19 cellular contexts compared by ENCODE assay signal in the genomic region with DNA sequence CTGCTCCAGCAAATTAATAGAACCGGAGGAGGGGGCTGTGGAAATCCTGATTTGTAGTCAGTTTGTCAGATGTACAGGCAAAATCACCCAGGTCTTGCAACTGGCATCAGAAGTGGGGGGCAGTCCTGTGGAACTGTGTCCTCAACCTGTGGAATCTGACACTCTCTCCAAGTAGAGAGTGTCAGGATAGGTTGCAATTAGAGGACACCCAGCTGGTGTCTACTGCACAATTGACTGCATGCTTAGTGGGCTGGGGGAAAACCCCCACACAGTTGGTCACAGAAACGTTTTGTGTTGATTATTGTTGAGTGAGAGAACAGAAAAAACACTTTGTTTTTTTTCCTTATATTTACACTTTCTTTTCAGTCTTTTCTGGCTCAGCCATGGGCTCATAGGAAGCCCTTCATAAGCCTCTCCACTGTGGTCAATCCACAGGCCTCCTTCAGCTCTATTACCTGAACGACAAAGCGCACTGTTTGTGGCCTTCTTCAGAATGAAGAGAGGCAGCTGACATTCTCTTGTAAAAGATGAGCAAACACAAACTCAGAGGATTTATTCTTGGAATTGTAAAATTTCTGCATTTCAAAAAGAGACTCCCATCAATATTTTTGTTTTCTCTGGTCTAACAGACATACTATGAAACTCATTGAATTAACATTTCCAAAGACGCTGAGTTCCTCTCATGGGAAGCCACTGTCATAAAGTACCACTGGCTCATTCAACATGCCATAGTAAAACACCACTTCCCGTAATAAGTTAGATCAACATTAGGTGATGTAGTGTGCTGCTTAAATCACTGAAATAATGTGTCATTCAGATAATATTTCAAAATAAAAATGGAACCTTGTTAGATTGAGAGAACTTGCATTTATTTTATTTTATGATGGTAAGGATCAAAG.
DNase-seq lines count a peak whose midpoint lies in the region; ATAC-seq and TF ChIP-seq lines count a peak whose summit lies in the region.
"Had no signal": no experiment of that assay in that cellular context is flagged by ENCODE, and none has a peak within 500 bp of the region (broad histone marks: within the 10 kb centered on the region; RNA-seq: fewer than 3 reads in every experiment).

No MANE protein-coding gene starts in this region.

- ATAC-seq in body of pancreas (no peak), GM21529 (IDR thresholded peaks at IDR 0.05; ENCODE audit: unreplicated experiment) (no peak)
- ATAC-seq: left colon, mucosa of descending colon, sciatic nerve had no signal

- no peaks in the 10 kb centered on the region for H4K20me1 ChIP-seq in osteoblast (ENCODE audit: insufficient read depth, low read length)

- no peaks in the 10 kb centered on the region for H3K79me2 ChIP-seq in osteoblast (ENCODE audit: insufficient read depth, low read length)

- H3K36me3 Mint-ChIP-seq in T-helper 2 cell treated with Interferon-gamma antibody and Interleukin-4, amounts not matched to agents 5 μg/mL and 100 μg/mL, for 36 hours (ENCODE audit: low read depth) = peaks cover 15% of the 10 kb centered on the region
- H3K36me3 Mint-ChIP-seq in activated T-cell treated with anti-CD3 and anti-CD28 coated beads, Interleukin-2, amount 50 U/mL, for 24 hours (ENCODE audit: low read depth) = no peaks in the 10 kb centered on the region
- H3K36me3 Mint-ChIP-seq: CD4-positive, CD25-positive, alpha-beta regulatory T cell; IgD-negative memory B cell had no signal

- H3K27ac Mint-ChIP-seq in T-helper 2 cell treated with Interferon-gamma antibody and Interleukin-4, amounts not matched to agents 5 μg/mL and 100 μg/mL, for 36 hours = peak overlapping the region; percentile 6
- no peak overlapping the region for H3K27ac Mint-ChIP-seq in activated T-cell treated with anti-CD3 and anti-CD28 coated beads, Interleukin-2, amount 50 U/mL, for 24 hours
- H3K27ac Mint-ChIP-seq: activated B cell treated with CpG ODN at 0.5 μM for 24 hours; CD4-positive, CD25-positive, alpha-beta regulatory T cell; IgD-negative memory B cell had no signal

- H3K9me3 ChIP-seq in body of pancreas (no peaks in the 10 kb centered on the region), osteoblast (ENCODE audit: low read depth, low read length) (no peaks in the 10 kb centered on the region)
- H3K9me3 ChIP-seq: mucosa of descending colon, uterus had no signal

- no peak overlapping the region for H2AFZ ChIP-seq in osteoblast (ENCODE audit: low read length)

- WGBS in body of pancreas, 2 donors = 67 to 71% methylated on average over 6 of the region's 6 CpGs

- intact Hi-C loops in body of pancreas (cut with DNase I) = no loop called here

- peaks cover 30% of the 10 kb centered on the region for H3K9me3 Mint-ChIP-seq in T-helper 2 cell treated with Interferon-gamma antibody and Interleukin-4, amounts not matched to agents 5 μg/mL and 100 μg/mL, for 36 hours
- H3K9me3 Mint-ChIP-seq in activated T-cell treated with anti-CD3 and anti-CD28 coated beads, Interleukin-2, amount 50 U/mL, for 24 hours = peaks cover 2% of the 10 kb centered on the region
- H3K9me3 Mint-ChIP-seq: activated B cell treated with CpG ODN at 0.5 μM for 24 hours had no signal

- peak overlapping the region in 3 of 4 donors; percentile 7 to 55 (median 37) for H3K27ac ChIP-seq in body of pancreas
- H3K27ac ChIP-seq in osteoblast (ENCODE audit: low read depth, low read length) = peak overlapping the region; percentile 97
- H3K27ac ChIP-seq: uterus had no signal

- peak overlapping the region; percentile 74 for H3K4me2 ChIP-seq in osteoblast (ENCODE audit: insufficient read depth, low read length)

- H3K36me3 ChIP-seq in body of pancreas (replicated peaks in 1 of 2; ENCODE audit: insufficient read depth in 1 of 2, low read depth in 2 of 2) = no peaks in the 10 kb centered on the region
- H3K36me3 ChIP-seq in osteoblast (ENCODE audit: insufficient read depth, low read length) = no peaks in the 10 kb centered on the region
- H3K36me3 ChIP-seq: uterus had no signal

- TF ChIP-seq CTCF in body of pancreas (IDR thresholded peaks at IDR 0.05) (no peak), osteoblast (IDR thresholded peaks at IDR 0.05; ENCODE audit: extremely low read depth, low read depth, low read length) (no peak)

- TF ChIP-seq POLR2A in body of pancreas (IDR thresholded peaks at IDR 0.05) = no peak

- H3K4me3 Mint-ChIP-seq in T-helper 2 cell treated with Interferon-gamma antibody and Interleukin-4, amounts not matched to agents 5 μg/mL and 100 μg/mL, for 36 hours = no peak overlapping the region
- H3K4me3 Mint-ChIP-seq in activated T-cell treated with anti-CD3 and anti-CD28 coated beads, Interleukin-2, amount 50 U/mL, for 24 hours = no peak overlapping the region
- H3K4me3 Mint-ChIP-seq: activated B cell treated with CpG ODN at 0.5 μM for 24 hours; CD4-positive, CD25-positive, alpha-beta regulatory T cell; IgD-negative memory B cell had no signal

- no peak overlapping the region for H3K4me3 ChIP-seq in body of pancreas
- H3K4me3 ChIP-seq in osteoblast (ENCODE audit: insufficient read depth, low read length) = no peak overlapping the region
- H3K4me3 ChIP-seq: mucosa of descending colon, uterus had no signal

- peaks cover 3% of the 10 kb centered on the region for H3K4me1 ChIP-seq in body of pancreas
- H3K4me1 ChIP-seq in osteoblast (ENCODE audit: insufficient read depth, low read length) = peaks cover 29% of the 10 kb centered on the region
- H3K4me1 ChIP-seq: uterus had no signal

- DNase-seq in T-helper 2 cell treated with Interferon-gamma antibody and Interleukin-4, amounts not matched to agents 5 μg/mL and 100 μg/mL, for 36 hours (ENCODE audit: low spot score) = no peak
- DNase-seq in T-helper 2 cell (no peak), NCI-H69 (lab: John Stamatoyannopoulos, UW) (peak; percentile 30), body of pancreas (no peak), osteoblast (ENCODE audit: insufficient read length, low spot score, missing footprints) (peak; percentile 62), inferior parietal cortex (ENCODE audit: extremely low spot score) (no peak)
- DNase-seq in activated T-cell treated with anti-CD3 and anti-CD28 coated beads, Interleukin-2, amount 50 U/mL, for 24 hours = no peak
- DNase-seq: activated B cell treated with CpG ODN at 0.5 μM for 24 hours; CD4-positive, CD25-positive, alpha-beta regulatory T cell; DMS53; left colon; mucosa of descending colon; MV-4-11; NCI-H2029 treated with DMSO at 0.1 percent for 48 hours; stimulated activated CD4-positive, alpha-beta T cell treated with anti-CD3 and anti-CD28 coated beads, Interleukin-2, amount 100 ng/mL, for 24 hours; uterus had no signal

- H3K27me3 ChIP-seq in body of pancreas (no peaks in the 10 kb centered on the region), osteoblast (ENCODE audit: insufficient read depth, low read length) (no peaks in the 10 kb centered on the region)
- H3K27me3 ChIP-seq: uterus had no signal

- peaks cover 16% of the 10 kb centered on the region for H3K4me1 Mint-ChIP-seq in T-helper 2 cell treated with Interferon-gamma antibody and Interleukin-4, amounts not matched to agents 5 μg/mL and 100 μg/mL, for 36 hours (ENCODE audit: low read depth)
- peaks cover 14% of the 10 kb centered on the region for H3K4me1 Mint-ChIP-seq in activated T-cell treated with anti-CD3 and anti-CD28 coated beads, Interleukin-2, amount 50 U/mL, for 24 hours (ENCODE audit: low read depth)
- H3K4me1 Mint-ChIP-seq: CD4-positive, CD25-positive, alpha-beta regulatory T cell; IgD-negative memory B cell had no signal

- H3K27me3 Mint-ChIP-seq in T-helper 2 cell treated with Interferon-gamma antibody and Interleukin-4, amounts not matched to agents 5 μg/mL and 100 μg/mL, for 36 hours (ENCODE audit: low read depth) = no peaks in the 10 kb centered on the region
- H3K27me3 Mint-ChIP-seq in activated T-cell treated with anti-CD3 and anti-CD28 coated beads, Interleukin-2, amount 50 U/mL, for 24 hours = peaks cover 13% of the 10 kb centered on the region

Comparison
In these comparisons a context has a peak if more than half of its experiments do, and no peak if none do; other contexts are left out.
1. DNase-seq: peak in NCI-H69 (single experiment) and osteoblast (single experiment); none in T-helper 2 cell treated with Interferon-gamma antibody and Interleukin-4, amounts not matched to agents 5 μg/mL and 100 μg/mL, for 36 hours (single experiment), T-helper 2 cell (0 of 5), body of pancreas (0 of 4), activated T-cell treated with anti-CD3 and anti-CD28 coated beads, Interleukin-2, amount 50 U/mL, for 24 hours (single experiment) and inferior parietal cortex (single experiment).